ENCODE assay signal across 8 cellular contexts in genomic region chr15:88620995-88621772, GRCh38. TPM values are rescaled to one million over a fixed set of nuclear protein-coding genes. Genes with fewer than 3 reads are reported as not detected.
A peak's percentile ranks its signal among the peaks of the same experiment; 100 is the strongest.
DNase-seq lines count a peak whose midpoint lies in the region; ATAC-seq and TF ChIP-seq lines count a peak whose summit lies in the region.

AEN (plus strand) TSS chr15:88621340; CDS start chr15:88626210, 4,870 bp downstream.

- no peak within 1 kb of the TSS for H2AK5ac ChIP-seq in H9 (ENCODE audit: insufficient read length, low read length)

- peak; percentile 69 for TF ChIP-seq POLR2A in Raji (IDR thresholded peaks at IDR 0.05; ENCODE audit: insufficient read depth, low read depth, low read length)

- peak within 1 kb of the TSS; percentile 65 for H4K91ac ChIP-seq in H9 (ENCODE audit: insufficient read length, low read depth, low read length)

- peaks cover 23% of the 10 kb centered on the region for H3K36me3 ChIP-seq in ES-I3 (ENCODE audit: insufficient read depth, low read length)

- DNase-seq in H9 (peak; percentile 98), M059J (ENCODE audit: low read depth) (peak; percentile 92), fibroblast of peridontal ligament (ENCODE audit: extremely low read depth) (peak; percentile 93)
- DNase-seq in activated T-helper 2 cell treated with anti-CD3 and anti-CD28 coated beads, Interferon-gamma antibody, Interleukin-2, Interleukin-4, amounts not matched to agents 10 μg/mL and 5 μg/mL and 100 μg/mL, durations not matched to agents 14 hours and 24 hours and 36 hours (ENCODE audit: low spot score) = peak; percentile 95
- peak; percentile 97 for DNase-seq in natural killer cell treated with Interleukin-12 subunit alpha and Interleukin-12 subunit beta and Interleukin-15 and Interleukin-18, amount 100 ng/mL, for 72 hours (ENCODE audit: low spot score)
- DNase-seq in stimulated activated naive CD4-positive, alpha-beta T cell treated with Interleukin-2 at 50 U/mL for 16 hours (lab: John Stamatoyannopoulos, UW) = peak; percentile 93

- H2BK15ac ChIP-seq in H9 (ENCODE audit: low read depth, low read length) = 0 out of 2 replicates have a peak within 1 kb of the TSS, but pooled peaks have one; percentile 13

- no peak within 1 kb of the TSS for H2BK12ac ChIP-seq in H9 (ENCODE audit: insufficient read length, low read depth, low read length)

- H3K9me3 Mint-ChIP-seq in H9 = no peaks in the 10 kb centered on the region
- H3K9me3 Mint-ChIP-seq in activated T-helper 2 cell treated with anti-CD3 and anti-CD28 coated beads, Interferon-gamma antibody, Interleukin-2, Interleukin-4, amounts not matched to agents 10 μg/mL and 5 μg/mL and 100 μg/mL, durations not matched to agents 14 hours and 24 hours and 36 hours = no peaks in the 10 kb centered on the region
- H3K9me3 Mint-ChIP-seq in natural killer cell treated with Interleukin-12 subunit alpha and Interleukin-12 subunit beta and Interleukin-15 and Interleukin-18, amount 100 ng/mL, for 72 hours = no peaks in the 10 kb centered on the region

- H3K56ac ChIP-seq in H9 (ENCODE audit: insufficient read length, low read depth, low read length) = no peak within 1 kb of the TSS

- H3T11ph ChIP-seq in H9 (ENCODE audit: low read length) = no peak within 1 kb of the TSS

- H2AFZ ChIP-seq in H9 (ENCODE audit: low read length) = no peak within 1 kb of the TSS

- peak within 1 kb of the TSS; percentile 87 for H3K18ac ChIP-seq in H9 (ENCODE audit: insufficient read length, low read depth, low read length)

- H3K14ac ChIP-seq in H9 (ENCODE audit: insufficient read depth, low read length) = peak within 1 kb of the TSS; percentile 95

- H3K79me1 ChIP-seq in H9 (ENCODE audit: insufficient read depth, low read depth, low read length, poor library complexity, severe bottlenecking) = no peaks in the 10 kb centered on the region

- H3K9ac ChIP-seq in ES-I3 (ENCODE audit: low read depth, low read length) (peak within 1 kb of the TSS; percentile 99), H9 (ENCODE audit: extremely low read depth, insufficient read length, low read length) (peak within 1 kb of the TSS; percentile 84)

- peak within 1 kb of the TSS; percentile 29 for H2BK5ac ChIP-seq in H9 (ENCODE audit: insufficient read length, low read length)

- H3K36me3 Mint-ChIP-seq in H9 (ENCODE audit: insufficient read depth in 1 of 3, low read depth in 3 of 3) = peaks cover 2 to 39% (median 36%) of the 10 kb centered on the region in 3 experiments; a peak in 6 of 7 replicates
- peaks cover 40% of the 10 kb centered on the region for H3K36me3 Mint-ChIP-seq in activated T-helper 2 cell treated with anti-CD3 and anti-CD28 coated beads, Interferon-gamma antibody, Interleukin-2, Interleukin-4, amounts not matched to agents 10 μg/mL and 5 μg/mL and 100 μg/mL, durations not matched to agents 14 hours and 24 hours and 36 hours (ENCODE audit: low read depth)
- H3K36me3 Mint-ChIP-seq in natural killer cell treated with Interleukin-12 subunit alpha and Interleukin-12 subunit beta and Interleukin-15 and Interleukin-18, amount 100 ng/mL, for 72 hours = peaks cover 7% of the 10 kb centered on the region

- intact Hi-C loops in activated T-helper 2 cell treated with anti-CD3 and anti-CD28 coated beads, Interferon-gamma antibody, Interleukin-2, Interleukin-4, amounts not matched to agents 10 μg/mL and 5 μg/mL and 100 μg/mL, durations not matched to agents 14 hours and 24 hours and 36 hours (cut with micrococcal nuclease) = loop anchor here (1.0 to 10.0 kb wide), 3 partner anchors 75 to 714 kb away; partner anchors contain the start of genes DET1 and POLG

- peaks cover 2% of the 10 kb centered on the region for H3K27me3 Mint-ChIP-seq in H9 (ENCODE audit: low read depth)
- peaks cover 3% of the 10 kb centered on the region for H3K27me3 Mint-ChIP-seq in activated T-helper 2 cell treated with anti-CD3 and anti-CD28 coated beads, Interferon-gamma antibody, Interleukin-2, Interleukin-4, amounts not matched to agents 10 μg/mL and 5 μg/mL and 100 μg/mL, durations not matched to agents 14 hours and 24 hours and 36 hours (ENCODE audit: low read depth)
- peaks cover 8 to 12% of the 10 kb centered on the region in 2 donors for H3K27me3 Mint-ChIP-seq in natural killer cell treated with Interleukin-12 subunit alpha and Interleukin-12 subunit beta and Interleukin-15 and Interleukin-18, amount 100 ng/mL, for 72 hours

- ATAC-seq in natural killer cell treated with Interleukin-12 subunit alpha and Interleukin-12 subunit beta and Interleukin-15 and Interleukin-18, amount 100 ng/mL, for 72 hours = peak; percentile 96 to 98

- H3K4me1 Mint-ChIP-seq in H9 = peaks cover 47 to 60% of the 10 kb centered on the region in 2 experiments
- H3K4me1 Mint-ChIP-seq in activated T-helper 2 cell treated with anti-CD3 and anti-CD28 coated beads, Interferon-gamma antibody, Interleukin-2, Interleukin-4, amounts not matched to agents 10 μg/mL and 5 μg/mL and 100 μg/mL, durations not matched to agents 14 hours and 24 hours and 36 hours (ENCODE audit: low read depth) = peaks cover 38% of the 10 kb centered on the region
- peaks cover 34 to 43% of the 10 kb centered on the region in 2 donors for H3K4me1 Mint-ChIP-seq in natural killer cell treated with Interleukin-12 subunit alpha and Interleukin-12 subunit beta and Interleukin-15 and Interleukin-18, amount 100 ng/mL, for 72 hours (ENCODE audit: low read depth in 2 of 2)

- peak within 1 kb of the TSS; percentile 92 to 96 (median 95) for H3K27ac Mint-ChIP-seq in H9
- peak within 1 kb of the TSS; percentile 97 for H3K27ac Mint-ChIP-seq in activated T-helper 2 cell treated with anti-CD3 and anti-CD28 coated beads, Interferon-gamma antibody, Interleukin-2, Interleukin-4, amounts not matched to agents 10 μg/mL and 5 μg/mL and 100 μg/mL, durations not matched to agents 14 hours and 24 hours and 36 hours
- peak within 1 kb of the TSS; percentile 93 to 98 for H3K27ac Mint-ChIP-seq in natural killer cell treated with Interleukin-12 subunit alpha and Interleukin-12 subunit beta and Interleukin-15 and Interleukin-18, amount 100 ng/mL, for 72 hours

- peaks cover 13% of the 10 kb centered on the region for H3K23me2 ChIP-seq in H9 (ENCODE audit: insufficient read length, low read depth, low read length, poor library complexity, severe bottlenecking)

- H3K27ac ChIP-seq in H9 (ENCODE audit: insufficient read length, low read depth, low read length) = peak within 1 kb of the TSS; percentile 16

- H3K4me3 Mint-ChIP-seq in H9 = peak within 1 kb of the TSS; percentile 93 to 95
- H3K4me3 Mint-ChIP-seq in activated T-helper 2 cell treated with anti-CD3 and anti-CD28 coated beads, Interferon-gamma antibody, Interleukin-2, Interleukin-4, amounts not matched to agents 10 μg/mL and 5 μg/mL and 100 μg/mL, durations not matched to agents 14 hours and 24 hours and 36 hours (ENCODE audit: low read depth) = peak within 1 kb of the TSS; percentile 95
- H3K4me3 Mint-ChIP-seq in natural killer cell treated with Interleukin-12 subunit alpha and Interleukin-12 subunit beta and Interleukin-15 and Interleukin-18, amount 100 ng/mL, for 72 hours = peak within 1 kb of the TSS; percentile 92

- H3K4me1 ChIP-seq in ES-I3 (ENCODE audit: insufficient read depth, low read length) (peaks cover 37% of the 10 kb centered on the region), H9 (ENCODE audit: insufficient read depth, low read length) (peaks cover 13% of the 10 kb centered on the region; the same call in 1 of the 2 replicates)

- H4K20me1 ChIP-seq in H9 (ENCODE audit: control insufficient read depth, insufficient read depth, insufficient read length) = peaks cover 5% of the 10 kb centered on the region

- no peak within 1 kb of the TSS for H3K23ac ChIP-seq in H9 (ENCODE audit: insufficient read length, low read depth, low read length)

- H4K5ac ChIP-seq in H9 (ENCODE audit: insufficient read length, low read depth, low read length) = no peak within 1 kb of the TSS

- no peak within 1 kb of the TSS for H2BK20ac ChIP-seq in H9 (ENCODE audit: low read depth, low read length, poor library complexity, severe bottlenecking)

- H4K8ac ChIP-seq in H9 (replicated peaks; ENCODE audit: insufficient read length, low read depth, low read length) = no peak within 1 kb of the TSS

- H3K79me2 ChIP-seq in H9 (ENCODE audit: insufficient read depth, low read length) = peaks cover 45% of the 10 kb centered on the region

- no peak within 1 kb of the TSS for H2BK120ac ChIP-seq in H9 (ENCODE audit: low read depth, low read length, poor library complexity, severe bottlenecking)

- WGBS in H9 (ENCODE audit: extremely low coverage, insufficient read length, low lambda C conversion rate) = no CpG with 5 or more reads among the region's 71 CpGs

- H3K4ac ChIP-seq in H9 (ENCODE audit: low read depth, low read length) = peak within 1 kb of the TSS; percentile 21; the same call in 1 of the 2 replicates

- peak within 1 kb of the TSS; percentile 99 for H3K4me2 ChIP-seq in H9 (ENCODE audit: insufficient read depth, insufficient read length, low read length)

- H3K27me3 ChIP-seq in H9 (ENCODE audit: insufficient read depth, low read length) = no peaks in the 10 kb centered on the region

- TF ChIP-seq CTCF in H9 (conservative IDR thresholded peaks at IDR 0.05) = no peak

- H3K9me3 ChIP-seq in ES-I3 (ENCODE audit: control insufficient read depth, insufficient read depth, low read length) (no peaks in the 10 kb centered on the region), H9 (ENCODE audit: control insufficient read depth, low read depth, low read length) (no peaks in the 10 kb centered on the region)

RNA-seq across cellular contexts. Expression of gene AEN, which starts in this region (rescaled TPM):
- 132 and 136 TPM in 2 replicates for total RNA-seq in H9 (2021)
- total RNA-seq in M059J (2014; rRNA removed; shearing (Covaris generic)) = 11.5 and 15.7 TPM in 2 replicates
- total RNA-seq in activated T-helper 2 cell treated with anti-CD3 and anti-CD28 coated beads, Interferon-gamma antibody, Interleukin-2, Interleukin-4, amounts not matched to agents 10 μg/mL and 5 μg/mL and 100 μg/mL, durations not matched to agents 14 hours and 24 hours and 36 hours = 52.9 and 54.3 TPM in 2 replicates
- total RNA-seq in natural killer cell treated with Interleukin-12 subunit alpha and Interleukin-12 subunit beta and Interleukin-15 and Interleukin-18, amount 100 ng/mL, for 72 hours = 10 to 100 TPM; 47.1 to 81.4 TPM

Comparison
In these comparisons a context has a peak if more than half of its experiments do, and no peak if none do; other contexts are left out.
1. Peak in every context shown above with its lines: DNase-seq, ATAC-seq and H3K27ac ChIP-seq.